ENCODE assay signal across 8 cellular contexts in the genomic region with DNA sequence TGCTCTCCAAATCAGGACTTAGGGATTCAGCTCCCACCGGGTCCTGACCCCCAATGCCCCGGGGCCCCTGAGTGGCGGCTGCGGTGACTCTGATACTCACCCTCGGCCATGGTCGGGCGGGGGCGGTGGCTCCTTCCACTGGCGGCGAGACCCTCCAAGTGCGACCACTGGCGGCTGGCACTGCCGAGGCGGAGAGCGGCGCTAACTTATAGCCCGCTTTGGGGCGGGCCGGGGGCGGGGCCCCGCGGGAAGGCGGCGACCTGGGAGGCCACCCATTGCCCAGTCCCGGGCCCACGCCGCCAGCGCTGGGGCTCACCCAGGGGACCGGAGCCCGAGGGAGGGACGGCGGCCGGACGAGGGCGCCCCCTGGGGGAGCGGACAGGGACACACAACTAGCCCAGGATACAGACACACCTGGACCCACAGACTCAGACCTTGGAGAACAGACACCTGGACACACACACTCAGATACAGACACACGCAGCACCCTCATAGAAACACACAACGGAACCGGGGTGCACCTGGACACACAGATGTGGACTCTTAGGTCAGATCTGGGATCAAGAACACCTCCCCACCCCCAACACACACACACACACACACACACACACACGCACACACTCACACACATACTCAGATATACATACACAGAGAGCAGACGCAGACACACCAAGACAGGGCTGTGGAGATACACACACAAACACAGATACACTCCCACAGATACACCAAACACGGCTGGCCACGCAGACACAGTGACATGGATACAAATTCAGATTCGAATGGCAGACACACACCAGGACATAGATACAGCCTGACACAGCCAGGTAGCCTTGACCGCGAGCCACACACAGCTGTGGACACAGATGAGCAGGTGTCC. TPM values are rescaled to one million over a fixed set of nuclear protein-coding genes. Genes with fewer than 3 reads are reported as not detected.
DNase-seq lines count a peak whose midpoint lies in the region; ATAC-seq and TF ChIP-seq lines count a peak whose summit lies in the region.

A gene (minus strand): TSS at position 182 of the 877 bp plus-strand sequence. CDS start 72 bp downstream, at position 110.

- H3K9me3 ChIP-seq in BLaER1 treated with 17β-estradiol and CSF1 and Interleukin-3, amounts not matched to agents 10 nM and 100 nM (replicated peaks in 1 of 11): no peaks in the 10 kb centered on the region
- H3K9me3 ChIP-seq in iPS-18a (ENCODE audit: control insufficient read depth, low read depth, low read length): no peaks in the 10 kb centered on the region

- no peaks in the 10 kb centered on the region for H3K36me3 Mint-ChIP-seq in brain

- H3K4me3 Mint-ChIP-seq in brain: peak within 1 kb of the TSS in 4 of 5 experiments; percentile 35 to 60 (median 49)

- peaks cover 5% of the 10 kb centered on the region for H3K4me1 Mint-ChIP-seq in brain

- peak within 1 kb of the TSS in 8 of 10 experiments; percentile 21 to 63 (median 46); a peak in 13 of 20 replicates for H3K4me3 ChIP-seq in BLaER1 treated with 17β-estradiol and CSF1 and Interleukin-3, amounts not matched to agents 10 nM and 100 nM
- H3K4me3 ChIP-seq in iPS-18a (ENCODE audit: low read length): peak within 1 kb of the TSS; percentile 41
- peak within 1 kb of the TSS; percentile 0 to 28 (median 19) for H3K4me3 ChIP-seq in skin epidermis

- H3K27me3 Mint-ChIP-seq in brain: peaks cover 15% of the 10 kb centered on the region

- peak within 1 kb of the TSS in 3 of 5 experiments; percentile 2 to 79 (median 33) for H3K27ac Mint-ChIP-seq in brain

- peaks cover 0 to 1% (median 0%) of the 10 kb centered on the region in 5 experiments for H3K9me3 Mint-ChIP-seq in brain

- TF ChIP-seq CTCF in brain (conservative IDR thresholded peaks at IDR 0.05): peak; percentile 79 to 92

- peak within 1 kb of the TSS; percentile 62 to 93 (median 71) for H3K4me2 ChIP-seq in BLaER1 treated with 17β-estradiol and CSF1 and Interleukin-3, amounts not matched to agents 10 nM and 100 nM

- no peak for TF ChIP-seq EP300 in Ishikawa (IDR thresholded peaks at IDR 0.05; ENCODE audit: borderline replicate concordance)

- DNase-seq in SW480 (ENCODE audit: low spot score): peak; percentile 89

- H3K36me3 ChIP-seq in BLaER1 treated with 17β-estradiol and CSF1 and Interleukin-3, amounts not matched to agents 10 nM and 100 nM: 0 out of 22 replicates have a peak, but pooled peaks cover 0 to 3% (median 0%) of the 10 kb centered on the region in 11 experiments
- no peaks in the 10 kb centered on the region for H3K36me3 ChIP-seq in iPS-18a (ENCODE audit: control insufficient read depth, low read depth, low read length)

- ATAC-seq in GM19397 (IDR thresholded peaks at IDR 0.05; ENCODE audit: unreplicated experiment) (peak; percentile 73), GM19395 (IDR thresholded peaks at IDR 0.05; ENCODE audit: unreplicated experiment) (no peak)

- peaks cover 0 to 8% (median 0%) of the 10 kb centered on the region in 11 experiments; a peak in 4 of 22 replicates for H3K27me3 ChIP-seq in BLaER1 treated with 17β-estradiol and CSF1 and Interleukin-3, amounts not matched to agents 10 nM and 100 nM
- no peaks in the 10 kb centered on the region for H3K27me3 ChIP-seq in iPS-18a (ENCODE audit: control insufficient read depth, insufficient read depth, low read length)

- peak within 1 kb of the TSS in 1 of 11 experiments; percentile 29; a peak in 1 of 22 replicates for H3K27ac ChIP-seq in BLaER1 treated with 17β-estradiol and CSF1 and Interleukin-3, amounts not matched to agents 10 nM and 100 nM
- no peak within 1 kb of the TSS for H3K27ac ChIP-seq in iPS-18a (ENCODE audit: low read length)
- no peak within 1 kb of the TSS for H3K27ac ChIP-seq in skin epidermis

- peaks cover 7 to 61% (median 38%) of the 10 kb centered on the region in 10 experiments; a peak in 19 of 20 replicates for H3K4me1 ChIP-seq in BLaER1 treated with 17β-estradiol and CSF1 and Interleukin-3, amounts not matched to agents 10 nM and 100 nM
- H3K4me1 ChIP-seq in iPS-18a (ENCODE audit: control insufficient read depth, low read depth, low read length): no peaks in the 10 kb centered on the region

- peak; percentile 86 for TF ChIP-seq RAD21 in Ishikawa (IDR thresholded peaks at IDR 0.05; ENCODE audit: low read depth)

- H3K9ac ChIP-seq in BLaER1 treated with 17β-estradiol and CSF1 and Interleukin-3, amounts not matched to agents 10 nM and 100 nM: peak within 1 kb of the TSS in 7 of 11 experiments; percentile 7 to 65 (median 46); a peak in 13 of 22 replicates
- no peak within 1 kb of the TSS for H3K9ac ChIP-seq in iPS-18a (ENCODE audit: low read length)

- H4K20me1 ChIP-seq in BLaER1 treated with 17β-estradiol and CSF1 and Interleukin-3, amounts not matched to agents 10 nM and 100 nM: no peaks in the 10 kb centered on the region

TF ChIP-seq in Ishikawa, 13 proteins besides CTCF, POLR2A, EP300 and RAD21:
- TF ChIP-seq CREB1 (IDR thresholded peaks at IDR 0.05; ENCODE audit: low read depth) (no peak), CEBPB (IDR thresholded peaks at IDR 0.05) (no peak), YY1 (IDR thresholded peaks at IDR 0.05; ENCODE audit: low read depth) (no peak), TEAD4 (IDR thresholded peaks at IDR 0.05) (no peak), ZBTB7A (IDR thresholded peaks at IDR 0.05; ENCODE audit: low read depth) (peak; percentile 90), EGR1 (IDR thresholded peaks at IDR 0.05) (no peak; the same call in 1 of the 2 replicates), TAF1 (IDR thresholded peaks at IDR 0.05; ENCODE audit: low read depth) (no peak)
- TF ChIP-seq, protein P1, sequence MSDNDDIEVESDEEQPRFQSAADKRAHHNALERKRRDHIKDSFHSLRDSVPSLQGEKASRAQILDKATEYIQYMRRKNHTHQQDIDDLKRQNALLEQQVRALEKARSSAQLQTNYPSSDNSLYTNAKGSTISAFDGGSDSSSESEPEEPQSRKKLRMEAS (IDR thresholded peaks at IDR 0.05): no peak
- TF ChIP-seq, protein P2, sequence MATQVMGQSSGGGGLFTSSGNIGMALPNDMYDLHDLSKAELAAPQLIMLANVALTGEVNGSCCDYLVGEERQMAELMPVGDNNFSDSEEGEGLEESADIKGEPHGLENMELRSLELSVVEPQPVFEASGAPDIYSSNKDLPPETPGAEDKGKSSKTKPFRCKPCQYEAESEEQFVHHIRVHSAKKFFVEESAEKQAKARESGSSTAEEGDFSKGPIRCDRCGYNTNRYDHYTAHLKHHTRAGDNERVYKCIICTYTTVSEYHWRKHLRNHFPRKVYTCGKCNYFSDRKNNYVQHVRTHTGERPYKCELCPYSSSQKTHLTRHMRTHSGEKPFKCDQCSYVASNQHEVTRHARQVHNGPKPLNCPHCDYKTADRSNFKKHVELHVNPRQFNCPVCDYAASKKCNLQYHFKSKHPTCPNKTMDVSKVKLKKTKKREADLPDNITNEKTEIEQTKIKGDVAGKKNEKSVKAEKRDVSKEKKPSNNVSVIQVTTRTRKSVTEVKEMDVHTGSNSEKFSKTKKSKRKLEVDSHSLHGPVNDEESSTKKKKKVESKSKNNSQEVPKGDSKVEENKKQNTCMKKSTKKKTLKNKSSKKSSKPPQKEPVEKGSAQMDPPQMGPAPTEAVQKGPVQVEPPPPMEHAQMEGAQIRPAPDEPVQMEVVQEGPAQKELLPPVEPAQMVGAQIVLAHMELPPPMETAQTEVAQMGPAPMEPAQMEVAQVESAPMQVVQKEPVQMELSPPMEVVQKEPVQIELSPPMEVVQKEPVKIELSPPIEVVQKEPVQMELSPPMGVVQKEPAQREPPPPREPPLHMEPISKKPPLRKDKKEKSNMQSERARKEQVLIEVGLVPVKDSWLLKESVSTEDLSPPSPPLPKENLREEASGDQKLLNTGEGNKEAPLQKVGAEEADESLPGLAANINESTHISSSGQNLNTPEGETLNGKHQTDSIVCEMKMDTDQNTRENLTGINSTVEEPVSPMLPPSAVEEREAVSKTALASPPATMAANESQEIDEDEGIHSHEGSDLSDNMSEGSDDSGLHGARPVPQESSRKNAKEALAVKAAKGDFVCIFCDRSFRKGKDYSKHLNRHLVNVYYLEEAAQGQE (IDR thresholded peaks at IDR 0.05; ENCODE audit: low read depth): no peak

RNA-seq across cellular contexts. Expression of the gene that starts here (rescaled TPM):
- 34.7 TPM for polyA plus RNA-seq in brain (ENCODE audit: insufficient read depth, low read depth, low replicate concordance)
